Comparison of ENCODE assay signal across 15 cellular contexts in genomic region chr14:73768107-73768506, GRCh38. TPM values are rescaled to one million over a fixed set of nuclear protein-coding genes. Genes with fewer than 3 reads are reported as not detected.
DNase-seq lines count a peak whose midpoint lies in the region; ATAC-seq and TF ChIP-seq lines count a peak whose summit lies in the region.
"Had no signal": no experiment of that assay in that cellular context is flagged by ENCODE, and none has a peak within 500 bp of the region (broad histone marks: within the 10 kb centered on the region; RNA-seq: fewer than 3 reads in every experiment).

No MANE protein-coding gene starts in this region.

- no peak for TF ChIP-seq EP300 in upper lobe of left lung (IDR thresholded peaks at IDR 0.05)

- H3K4me1 Mint-ChIP-seq in naive B cell: peaks cover 72 to 97% (median 78%) of the 10 kb centered on the region in 3 donors

- TF ChIP-seq POLR2A in upper lobe of left lung (IDR thresholded peaks at IDR 0.05): no peak

- H3K27ac ChIP-seq in right atrium auricular region (peak overlapping the region; percentile 6 to 83), ascending aorta (peak overlapping the region; percentile 63 to 75), upper lobe of left lung (peak overlapping the region in 3 of 4 donors; percentile 4 to 75 (median 51))

- no peaks in the 10 kb centered on the region for H3K36me3 ChIP-seq in right atrium auricular region
- no peaks in the 10 kb centered on the region for H3K36me3 ChIP-seq in ascending aorta
- peaks cover 0 to 6% (median 0%) of the 10 kb centered on the region in 4 donors for H3K36me3 ChIP-seq in upper lobe of left lung

- no peaks in the 10 kb centered on the region for H3K27me3 ChIP-seq in right atrium auricular region
- H3K27me3 ChIP-seq in ascending aorta: no peaks in the 10 kb centered on the region
- H3K27me3 ChIP-seq in upper lobe of left lung: no peaks in the 10 kb centered on the region

- H3K4me1 ChIP-seq in right atrium auricular region (peaks cover 0 to 94% of the 10 kb centered on the region in 2 donors), ascending aorta (peaks cover 21 to 58% of the 10 kb centered on the region in 2 donors), upper lobe of left lung (peaks cover 70 to 86% (median 84%) of the 10 kb centered on the region in 4 donors)

- TF ChIP-seq CTCF in right atrium auricular region (IDR thresholded peaks at IDR 0.05) (no peak), ascending aorta (IDR thresholded peaks at IDR 0.05) (no peak), upper lobe of left lung (IDR thresholded peaks at IDR 0.05) (no peak)

- ATAC-seq in left cardiac atrium (no peak), naive B cell (ENCODE audit: low read depth in 2 of 2) (no peak), upper lobe of left lung (ENCODE audit: low FRiP score in 2 of 2) (no peak)

- intact Hi-C loops in left cardiac atrium (cut with DNase I): no loop called here
- intact Hi-C loops in ascending aorta (cut with DNase I): no loop called here

- H3K36me3 Mint-ChIP-seq in naive B cell: no peaks in the 10 kb centered on the region

- H3K9me3 Mint-ChIP-seq in naive B cell: no peaks in the 10 kb centered on the region
- H3K9me3 Mint-ChIP-seq: CD4-positive, alpha-beta T cell had no signal

- H3K27me3 Mint-ChIP-seq in naive B cell: no peaks in the 10 kb centered on the region
- H3K27me3 Mint-ChIP-seq: CD4-positive, alpha-beta T cell had no signal

- no peak for DNase-seq in right atrium auricular region (ENCODE audit: low spot score)
- DNase-seq in left cardiac atrium: no peak
- DNase-seq in ascending aorta (ENCODE audit: low spot score in 2 of 2): no peak
- no peak for DNase-seq in naive B cell
- DNase-seq in upper lobe of left lung: no peak
- no peak for DNase-seq in midbrain (lab: John Stamatoyannopoulos, UW)
- no peak for DNase-seq in DMS53 treated with DMSO at 0.1 percent for 48 hours (lab: John Stamatoyannopoulos, UW; ENCODE audit: unreplicated experiment)
- no peak for DNase-seq in NCI-H526 (lab: John Stamatoyannopoulos, UW)
- DNase-seq: CD4-positive, alpha-beta T cell; DMS79 treated with DMSO at 0.1 percent for 48 hours; GDM1; HCEC 1CT; NCI-H1436 treated with DMSO at 0.1 percent for 48 hours; NCI-H2081 treated with DMSO at 0.1 percent for 48 hours; NCI-H524 treated with DMSO at 0.1 percent for 48 hours had no signal

- H3K4me3 ChIP-seq in right atrium auricular region (no peak overlapping the region), ascending aorta (no peak overlapping the region), upper lobe of left lung (no peak overlapping the region)

- no peaks in the 10 kb centered on the region for H3K9me3 ChIP-seq in right atrium auricular region
- no peaks in the 10 kb centered on the region for H3K9me3 ChIP-seq in ascending aorta
- no peaks in the 10 kb centered on the region for H3K9me3 ChIP-seq in upper lobe of left lung

- no peak overlapping the region for H3K4me3 Mint-ChIP-seq in naive B cell
- H3K4me3 Mint-ChIP-seq: CD4-positive, alpha-beta T cell had no signal

- WGBS in upper lobe of left lung, 2 donors: 91 to 96% methylated on average over 4 of the region's 4 CpGs

- H3K27ac Mint-ChIP-seq in naive B cell: peak overlapping the region in 4 of 6 donors; percentile 62 to 99 (median 90)

RNA-seq across cellular contexts. Expression of gene PNMA1, which starts 53.9 kb away (rescaled TPM):
- total RNA-seq in right atrium auricular region (10 to 100 TPM; 17.1 to 18.3 TPM), left cardiac atrium (10 to 100 TPM; 25.9 to 29.6 TPM), ascending aorta (30.2 TPM), upper lobe of left lung (10 to 100 TPM in 5 of 6 donors, 1 to 10 TPM in 1; 9.9 to 28.9 (median 15.2) TPM)
- polyA plus RNA-seq in naive B cell (ENCODE audit: low read depth in 6 of 6): 10 to 100 TPM; 10.6 to 19.7 (median 15.4) TPM
